ENCODE assay signal across 8 cellular contexts in genomic region chr2:240567872-240568677, GRCh38. TPM values are rescaled to one million over a fixed set of nuclear protein-coding genes. Genes with fewer than 3 reads are reported as not detected.
DNase-seq lines count a peak whose midpoint lies in the region; ATAC-seq and TF ChIP-seq lines count a peak whose summit lies in the region.

Gene RNPEPL1 (plus strand): TSS chr2:240568484. CDS start chr2:240568587, 103 bp downstream.

- H3K27me3 Mint-ChIP-seq in neural progenitor cell (ENCODE audit: insufficient read depth, low read depth): peaks cover 14% of the 10 kb centered on the region

- no peaks in the 10 kb centered on the region for H3K9me3 ChIP-seq in neural progenitor cell (ENCODE audit: low read depth)

- peaks cover 14% of the 10 kb centered on the region for H3F3A ChIP-seq in neural progenitor cell (ENCODE audit: low read depth)

- H3K27ac Mint-ChIP-seq in neural progenitor cell: peak within 1 kb of the TSS; percentile 37

- H3K27me3 ChIP-seq in neural progenitor cell: peaks cover 42% of the 10 kb centered on the region

- H3K4me1 ChIP-seq in neural progenitor cell: peaks cover 11% of the 10 kb centered on the region

- H2AFZ ChIP-seq in neural progenitor cell (replicated peaks): peak within 1 kb of the TSS; percentile 48

- H4K20me1 ChIP-seq in neural progenitor cell (ENCODE audit: low read depth): peaks cover 13% of the 10 kb centered on the region

- no peaks in the 10 kb centered on the region for H3K36me3 ChIP-seq in neural progenitor cell

- H3K27ac ChIP-seq in neural progenitor cell: no peak within 1 kb of the TSS

- peaks cover 12% of the 10 kb centered on the region for H3K4me1 Mint-ChIP-seq in neural progenitor cell

- H3K36me3 Mint-ChIP-seq in neural progenitor cell: no peaks in the 10 kb centered on the region

- no peaks in the 10 kb centered on the region for H3K79me2 ChIP-seq in neural progenitor cell (ENCODE audit: low read depth)

- H3K9ac ChIP-seq in neural progenitor cell: no peak within 1 kb of the TSS

- DNase-seq in NCI-H82 (lab: John Stamatoyannopoulos, UW): peak; percentile 60
- no peak for DNase-seq in NCI-H82 treated with DMSO at 0.1 percent for 48 hours (lab: John Stamatoyannopoulos, UW; ENCODE audit: unreplicated experiment)
- DNase-seq in OCI-M1 (lab: John Stamatoyannopoulos, UW): peak; percentile 74
- peak; percentile 56 for DNase-seq in activated naive CD4-positive, alpha-beta T cell treated with Interleukin-2 at 50 U/mL for 16 hours
- DNase-seq in germinal center (ENCODE audit: low spot score): peak; percentile 50
- peak; percentile 76 for DNase-seq in neural progenitor cell (ENCODE audit: low spot score)
- DNase-seq in HK-2 (ENCODE audit: unreplicated experiment): no peak

- peak within 1 kb of the TSS; percentile 87 for H3K4me2 ChIP-seq in neural progenitor cell

- H3K9me3 Mint-ChIP-seq in neural progenitor cell: no peaks in the 10 kb centered on the region

- peak within 1 kb of the TSS; percentile 56 for H3K4me3 ChIP-seq in neural progenitor cell

- peak; percentile 9 for TF ChIP-seq CTCF in neural progenitor cell (IDR thresholded peaks at IDR 0.05)

- ATAC-seq in HG03064 (IDR thresholded peaks at IDR 0.05; ENCODE audit: low read depth, unreplicated experiment): peak; percentile 27

- H3K4me3 Mint-ChIP-seq in neural progenitor cell: peak within 1 kb of the TSS; percentile 90

RNA-seq across cellular contexts. Expression of gene RNPEPL1, which starts in this region (rescaled TPM):
- total RNA-seq in neural progenitor cell (ENCODE audit: low replicate concordance): 2.7 and 7.5 TPM in 2 replicates

Comparison
In these comparisons a context has a peak if more than half of its experiments do, and no peak if none do; other contexts are left out.
1. DNase-seq: peak in NCI-H82 (single experiment), OCI-M1 (single experiment), activated naive CD4-positive, alpha-beta T cell treated with Interleukin-2 at 50 U/mL for 16 hours (single experiment), germinal center (single experiment) and neural progenitor cell (single experiment); none in NCI-H82 treated with DMSO at 0.1 percent for 48 hours (single experiment) and HK-2 (single experiment).